In the genomic region with DNA sequence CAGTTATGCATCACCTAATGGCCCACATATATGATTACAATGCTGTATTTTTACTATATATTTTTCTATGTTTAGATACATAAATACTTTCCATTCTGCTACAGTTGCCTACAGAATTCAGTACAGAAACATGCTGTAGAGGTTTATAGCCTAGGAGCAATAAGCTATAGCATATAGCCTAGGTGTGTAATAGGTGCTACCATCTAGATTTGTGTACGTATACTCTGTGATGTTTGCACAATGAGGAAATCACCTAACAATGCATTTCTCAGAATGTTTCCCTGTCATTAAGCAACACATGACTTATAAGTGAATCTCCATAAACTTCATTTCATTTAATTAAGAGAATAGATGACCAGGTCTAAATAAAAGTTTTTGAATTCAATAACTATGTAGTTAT, we compare ENCODE assay signal across 1 cellular context.
TF ChIP-seq lines count a peak whose summit lies in the region.

No MANE protein-coding gene starts in this region.

TF ChIP-seq in SK-N-SH, 30 proteins besides CTCF, POLR2A, EP300 and RAD21 (continued from another document):
- TF ChIP-seq, protein P1, sequence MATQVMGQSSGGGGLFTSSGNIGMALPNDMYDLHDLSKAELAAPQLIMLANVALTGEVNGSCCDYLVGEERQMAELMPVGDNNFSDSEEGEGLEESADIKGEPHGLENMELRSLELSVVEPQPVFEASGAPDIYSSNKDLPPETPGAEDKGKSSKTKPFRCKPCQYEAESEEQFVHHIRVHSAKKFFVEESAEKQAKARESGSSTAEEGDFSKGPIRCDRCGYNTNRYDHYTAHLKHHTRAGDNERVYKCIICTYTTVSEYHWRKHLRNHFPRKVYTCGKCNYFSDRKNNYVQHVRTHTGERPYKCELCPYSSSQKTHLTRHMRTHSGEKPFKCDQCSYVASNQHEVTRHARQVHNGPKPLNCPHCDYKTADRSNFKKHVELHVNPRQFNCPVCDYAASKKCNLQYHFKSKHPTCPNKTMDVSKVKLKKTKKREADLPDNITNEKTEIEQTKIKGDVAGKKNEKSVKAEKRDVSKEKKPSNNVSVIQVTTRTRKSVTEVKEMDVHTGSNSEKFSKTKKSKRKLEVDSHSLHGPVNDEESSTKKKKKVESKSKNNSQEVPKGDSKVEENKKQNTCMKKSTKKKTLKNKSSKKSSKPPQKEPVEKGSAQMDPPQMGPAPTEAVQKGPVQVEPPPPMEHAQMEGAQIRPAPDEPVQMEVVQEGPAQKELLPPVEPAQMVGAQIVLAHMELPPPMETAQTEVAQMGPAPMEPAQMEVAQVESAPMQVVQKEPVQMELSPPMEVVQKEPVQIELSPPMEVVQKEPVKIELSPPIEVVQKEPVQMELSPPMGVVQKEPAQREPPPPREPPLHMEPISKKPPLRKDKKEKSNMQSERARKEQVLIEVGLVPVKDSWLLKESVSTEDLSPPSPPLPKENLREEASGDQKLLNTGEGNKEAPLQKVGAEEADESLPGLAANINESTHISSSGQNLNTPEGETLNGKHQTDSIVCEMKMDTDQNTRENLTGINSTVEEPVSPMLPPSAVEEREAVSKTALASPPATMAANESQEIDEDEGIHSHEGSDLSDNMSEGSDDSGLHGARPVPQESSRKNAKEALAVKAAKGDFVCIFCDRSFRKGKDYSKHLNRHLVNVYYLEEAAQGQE (IDR thresholded peaks at IDR 0.05; ENCODE audit: low read depth, low read length): no peak
- TF ChIP-seq RFX5 (IDR thresholded peaks at IDR 0.05; ENCODE audit: low read length) (no peak), YY1 (IDR thresholded peaks at IDR 0.05; ENCODE audit: low read depth) (no peak)
- TF ChIP-seq, protein P2, sequence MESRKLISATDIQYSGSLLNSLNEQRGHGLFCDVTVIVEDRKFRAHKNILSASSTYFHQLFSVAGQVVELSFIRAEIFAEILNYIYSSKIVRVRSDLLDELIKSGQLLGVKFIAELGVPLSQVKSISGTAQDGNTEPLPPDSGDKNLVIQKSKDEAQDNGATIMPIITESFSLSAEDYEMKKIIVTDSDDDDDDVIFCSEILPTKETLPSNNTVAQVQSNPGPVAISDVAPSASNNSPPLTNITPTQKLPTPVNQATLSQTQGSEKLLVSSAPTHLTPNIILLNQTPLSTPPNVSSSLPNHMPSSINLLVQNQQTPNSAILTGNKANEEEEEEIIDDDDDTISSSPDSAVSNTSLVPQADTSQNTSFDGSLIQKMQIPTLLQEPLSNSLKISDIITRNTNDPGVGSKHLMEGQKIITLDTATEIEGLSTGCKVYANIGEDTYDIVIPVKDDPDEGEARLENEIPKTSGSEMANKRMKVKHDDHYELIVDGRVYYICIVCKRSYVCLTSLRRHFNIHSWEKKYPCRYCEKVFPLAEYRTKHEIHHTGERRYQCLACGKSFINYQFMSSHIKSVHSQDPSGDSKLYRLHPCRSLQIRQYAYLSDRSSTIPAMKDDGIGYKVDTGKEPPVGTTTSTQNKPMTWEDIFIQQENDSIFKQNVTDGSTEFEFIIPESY (IDR thresholded peaks at IDR 0.05; ENCODE audit: borderline replicate concordance, low read depth): no peak
